In genomic region chr17:29591737-29592624, GRCh38 we compare ENCODE assay signal across 8 cellular contexts. TPM values are rescaled to one million over a fixed set of nuclear protein-coding genes. Genes with fewer than 3 reads are reported as not detected.
DNase-seq lines count a peak whose midpoint lies in the region; ATAC-seq, FAIRE-seq and TF ChIP-seq lines count a peak whose summit lies in the region.

No MANE protein-coding gene starts in this region.

- H3K9me3 ChIP-seq in WERI-Rb-1 (ENCODE audit: severe bottlenecking) (no peaks in the 10 kb centered on the region), mammary epithelial cell (replicated peaks; ENCODE audit: insufficient read depth, low read length) (no peaks in the 10 kb centered on the region), smooth muscle cell (replicated peaks; ENCODE audit: low read depth) (no peaks in the 10 kb centered on the region)

- no peaks in the 10 kb centered on the region for H3K27me3 ChIP-seq in WERI-Rb-1 (ENCODE audit: insufficient read depth, low read depth, severe bottlenecking)
- H3K27me3 ChIP-seq in mammary epithelial cell (ENCODE audit: insufficient read depth, low read length), result no peaks in the 10 kb centered on the region
- H3K27me3 ChIP-seq in smooth muscle cell (ENCODE audit: low read depth), result no peaks in the 10 kb centered on the region

- H3K27ac Mint-ChIP-seq in immature natural killer cell, result peak overlapping the region in 2 of 6 donors; percentile 46 to 57

- H3K9ac ChIP-seq in mammary epithelial cell (ENCODE audit: insufficient read depth, low read length), result no peak overlapping the region
- no peak overlapping the region for H3K9ac ChIP-seq in smooth muscle cell (ENCODE audit: low read depth)

- ATAC-seq in HG03045 (IDR thresholded peaks at IDR 0.05; ENCODE audit: unreplicated experiment), result no peak

- FAIRE-seq in H54 (lab: Jason Lieb, UNC), result no peak

- no peak for TF ChIP-seq POLR2A in H54 (IDR thresholded peaks at IDR 0.05; ENCODE audit: low read depth, low read length)

- H3K4me1 Mint-ChIP-seq in immature natural killer cell, result peaks cover 47 to 55% of the 10 kb centered on the region in 2 donors

- H3K27ac ChIP-seq in WERI-Rb-1 (peak overlapping the region; percentile 94), mammary epithelial cell (ENCODE audit: insufficient read depth, low read depth, low read length) (peak overlapping the region; percentile 27), smooth muscle cell (ENCODE audit: low read depth) (no peak overlapping the region)

- H3K4me3 ChIP-seq in AG09309 (ENCODE audit: control insufficient read depth, low read depth, low read length) (peak overlapping the region; percentile 16), WERI-Rb-1 (ENCODE audit: low read depth, low read length) (peak overlapping the region; percentile 67), mammary epithelial cell (replicated peaks in 1 of 3; ENCODE audit: insufficient read depth in 1 of 3, low read depth in 2 of 3, low read length in 3 of 3) (no peak overlapping the region), smooth muscle cell (peak overlapping the region; percentile 50)

- WGBS in mammary epithelial cell (ENCODE audit: low coverage, missing lambda C conversion rate), result 11% methylated on average over 21 of the region's 27 CpGs
- WGBS in smooth muscle cell (ENCODE audit: low lambda C conversion rate), result 9% methylated on average over 27 of the region's 27 CpGs

- peak overlapping the region; percentile 96 for H2AFZ ChIP-seq in mammary epithelial cell (ENCODE audit: low read depth, low read length)
- peak overlapping the region; percentile 76 for H2AFZ ChIP-seq in smooth muscle cell (ENCODE audit: low read depth)

- H3K79me2 ChIP-seq in mammary epithelial cell (ENCODE audit: insufficient read depth, low read length) (peaks cover 44% of the 10 kb centered on the region), smooth muscle cell (ENCODE audit: low read depth) (peaks cover 19% of the 10 kb centered on the region)

- DNase-seq in AG09309 (ENCODE audit: low read depth), result no peak
- DNase-seq in H54 (ENCODE audit: insufficient read length, low spot score), result peak; percentile 83
- peak; percentile 73 for DNase-seq in NCI-H2196 treated with DMSO at 0.1 percent for 48 hours (lab: John Stamatoyannopoulos, UW; ENCODE audit: unreplicated experiment)
- peak; percentile 96 for DNase-seq in WERI-Rb-1
- DNase-seq in mammary epithelial cell, result peak; percentile 63
- peak; percentile 73 to 74 (median 74) for DNase-seq in immature natural killer cell
- peak; percentile 85 for DNase-seq in smooth muscle cell (lab: John Stamatoyannopoulos, UW; ENCODE audit: unreplicated experiment)

- H4K20me1 ChIP-seq in mammary epithelial cell (ENCODE audit: insufficient read depth, low read length) (no peaks in the 10 kb centered on the region), smooth muscle cell (ENCODE audit: low read depth) (peaks cover 46% of the 10 kb centered on the region)

- H3K4me1 ChIP-seq in mammary epithelial cell (ENCODE audit: insufficient read depth, low read length) (peaks cover 60% of the 10 kb centered on the region), smooth muscle cell (ENCODE audit: low read depth) (peaks cover 38% of the 10 kb centered on the region)

- in situ Hi-C loops in mammary epithelial cell (cut with MboI; ENCODE audit: low sequenced_read_pairs in 2 of 2), result no loop called here

- H3K9me3 Mint-ChIP-seq in immature natural killer cell, result no peaks in the 10 kb centered on the region

- peak overlapping the region; percentile 64 to 85 (median 70) for H3K4me3 Mint-ChIP-seq in immature natural killer cell

- H3K27me3 Mint-ChIP-seq in immature natural killer cell (ENCODE audit: low read depth in 3 of 3), result peaks cover 0 to 7% (median 5%) of the 10 kb centered on the region in 3 donors

- H3K36me3 ChIP-seq in WERI-Rb-1 (no peaks in the 10 kb centered on the region), mammary epithelial cell (ENCODE audit: insufficient read depth, low read length) (no peaks in the 10 kb centered on the region), smooth muscle cell (ENCODE audit: low read depth) (no peaks in the 10 kb centered on the region)

- TF ChIP-seq CTCF in AG09309 (IDR thresholded peaks at IDR 0.05; ENCODE audit: control insufficient read depth, insufficient read depth, low read depth, low read length, missing control alignments) (peak; percentile 98), WERI-Rb-1 (IDR thresholded peaks at IDR 0.05; ENCODE audit: low read depth, low read length) (peak; percentile 96), mammary epithelial cell (conservative IDR thresholded peaks at IDR 0.05 in 1 of 2, IDR thresholded peaks at IDR 0.05 in 1 of 2; ENCODE audit: extremely low read depth in 1 of 2, insufficient read depth in 1 of 2, low read depth in 1 of 2, low read length in 2 of 2) (peak; percentile 74 to 97), smooth muscle cell (IDR thresholded peaks at IDR 0.05; ENCODE audit: borderline replicate concordance, insufficient read depth, poor library complexity, severe bottlenecking) (peak; percentile 89)

- no TSS peak for BruUV-seq in mammary epithelial cell (replicated peaks; lab: Mats Ljungman, UMichigan)

- H3K36me3 Mint-ChIP-seq in immature natural killer cell, result no peaks in the 10 kb centered on the region

- peak overlapping the region; percentile 95 for H3K4me2 ChIP-seq in mammary epithelial cell (ENCODE audit: insufficient read depth, low read depth, low read length)
- peak overlapping the region; percentile 92 for H3K4me2 ChIP-seq in smooth muscle cell

- H3F3A ChIP-seq in smooth muscle cell (ENCODE audit: low read depth), result peaks cover 6% of the 10 kb centered on the region

- intact Hi-C loops in mammary epithelial cell (cut with micrococcal nuclease), result loop anchor here (1.0 to 2.0 kb wide), 5 partner anchors 12 to 301 kb away; partner anchors contain the start of gene TP53I13

- CTCF ChIA-PET in mammary epithelial cell (lab: Charles Lee; ENCODE audit: low non-redundant PET), result interaction anchor here (0.6 to 1.6 kb wide), 5 partner anchors 10 to 222 kb away, joined by 3 to 17 read pairs (median 10); no protein-coding TSS in a partner anchor

- dilution Hi-C loops in mammary epithelial cell (cut with HindIII; ENCODE audit: low sequenced_read_pairs), result no loop called here

RNA-seq across cellular contexts. Expression of gene ANKRD13B, which starts 1.0 kb away (rescaled TPM):
- total RNA-seq in mammary epithelial cell (10 to 100 TPM; 10.0 to 18.6 TPM), smooth muscle cell (2.8 and 3.6 TPM in 2 replicates)
- polyA plus RNA-seq in mammary epithelial cell (8.5 TPM), immature natural killer cell (under 1 TPM in 1 of 3 donors, not detected in 2; 0.18 TPM), smooth muscle cell (6.7 and 6.8 TPM in 2 replicates)
- 11.4 TPM for polyA minus RNA-seq in mammary epithelial cell

RNA-seq across cellular contexts. Expression of gene GIT1, which starts 2.5 kb away (rescaled TPM):
- total RNA-seq in mammary epithelial cell (10 to 100 TPM; 41.8 to 83.4 TPM), smooth muscle cell (12.7 and 17.6 TPM in 2 replicates)
- polyA plus RNA-seq in mammary epithelial cell (52.2 TPM), immature natural killer cell (1 to 10 TPM; 2.3 to 8.9 (median 5.1) TPM), smooth muscle cell (23.0 and 34.7 TPM in 2 replicates)
- 112 TPM for polyA minus RNA-seq in mammary epithelial cell

RNA-seq across cellular contexts. Expression of gene TP53I13, which starts 23.5 kb away (rescaled TPM):
- total RNA-seq in mammary epithelial cell, result 10 to 100 TPM; 26.5 to 31.8 TPM
- 19.5 TPM for polyA plus RNA-seq in mammary epithelial cell
- 2.7 TPM for polyA minus RNA-seq in mammary epithelial cell
- 10 to 100 TPM; 41.6 to 50.5 (median 47.0) TPM for polyA plus RNA-seq in immature natural killer cell
- total RNA-seq in smooth muscle cell, result 35.4 and 50.7 TPM in 2 replicates
- 105 and 107 TPM in 2 replicates for polyA plus RNA-seq in smooth muscle cell

RNA-seq across cellular contexts. Expression of gene ABHD15, which starts 25.1 kb away (rescaled TPM):
- total RNA-seq in mammary epithelial cell (1 to 10 TPM; 4.5 to 7.7 TPM), smooth muscle cell (5.0 and 7.0 TPM in 2 replicates)
- polyA plus RNA-seq in mammary epithelial cell (5.8 TPM), immature natural killer cell (10 to 100 TPM; 31.6 to 36.7 (median 34.0) TPM), smooth muscle cell (6.4 and 7.4 TPM in 2 replicates)
- 11.5 TPM for polyA minus RNA-seq in mammary epithelial cell

RNA-seq across cellular contexts. Expression of gene CORO6, which starts 30.7 kb away (rescaled TPM):
- total RNA-seq in mammary epithelial cell (1 to 10 TPM; 6.3 to 9.8 TPM), smooth muscle cell (2.4 and 6.2 TPM in 2 replicates)
- polyA plus RNA-seq in mammary epithelial cell (4.0 TPM), immature natural killer cell (1 to 10 TPM in 1 of 3 donors, under 1 TPM in 2; 0.12 to 1.3 (median 0.38) TPM), smooth muscle cell (2.4 and 2.9 TPM in 2 replicates)
- 8.9 TPM for polyA minus RNA-seq in mammary epithelial cell

Comparison
In these comparisons a context has a peak if more than half of its experiments do, and no peak if none do; other contexts are left out.
1. H3K4me3 ChIP-seq: peak in AG09309 (single experiment), WERI-Rb-1 (single experiment) and smooth muscle cell (single experiment); none in mammary epithelial cell (0 of 3).
2. Peak in every context shown above with its lines, with median percentiles within 50 percentile points of each other: CTCF ChIP-seq.